15 cellular contexts compared by ENCODE assay signal in the genomic region with DNA sequence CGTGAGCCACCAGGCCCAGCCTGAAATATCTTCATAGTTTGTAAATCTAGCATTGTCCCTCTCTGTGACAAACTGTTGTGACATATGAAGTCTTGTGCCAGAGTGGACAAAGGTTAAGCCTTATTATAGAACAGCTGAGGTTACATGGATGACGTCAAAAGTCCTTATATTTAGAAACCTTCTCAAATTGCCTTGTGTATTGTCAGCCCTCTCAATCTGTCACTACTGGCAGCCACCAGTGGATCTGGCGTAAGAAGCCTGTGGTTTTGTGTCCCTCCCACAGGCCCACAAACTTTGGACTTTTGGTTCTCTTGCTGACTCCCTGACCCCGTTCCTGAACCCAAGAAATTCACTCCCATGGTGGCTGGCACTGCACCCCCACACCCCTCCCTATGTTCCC.
DNase-seq lines count a peak whose midpoint lies in the region; ATAC-seq and TF ChIP-seq lines count a peak whose summit lies in the region.
"Had no signal": no experiment of that assay in that cellular context is flagged by ENCODE, and none has a peak within 500 bp of the region (broad histone marks: within the 10 kb centered on the region; RNA-seq: fewer than 3 reads in every experiment).

No MANE protein-coding gene starts in this region.

- peaks cover 35% of the 10 kb centered on the region for H3K27me3 Mint-ChIP-seq in stimulated activated naive CD8-positive, alpha-beta T cell treated with anti-CD3 and anti-CD28 coated beads, Interleukin-15, amount 100 ng/mL, for 72 hours

- no peaks in the 10 kb centered on the region for H3K4me1 ChIP-seq in aorta (ENCODE audit: control insufficient read depth in 1 of 2, insufficient read depth in 2 of 2, low read length in 2 of 2)

- no peak overlapping the region for H3K4me3 Mint-ChIP-seq in stimulated activated naive CD8-positive, alpha-beta T cell treated with anti-CD3 and anti-CD28 coated beads, Interleukin-15, amount 100 ng/mL, for 72 hours
- H3K4me3 Mint-ChIP-seq: activated naive CD4-positive, alpha-beta T cell treated with anti-CD3 and anti-CD28 coated beads for 36 hours had no signal

- H3K36me3 ChIP-seq in aorta (ENCODE audit: control insufficient read depth in 1 of 2, insufficient read depth in 2 of 2, low read length in 1 of 2) = no peaks in the 10 kb centered on the region

- DNase-seq in Right ventricle myocardium inferior (ENCODE audit: missing footprints) (no peak), cardiac septum (ENCODE audit: low spot score) (no peak), cardiac fibroblast (ENCODE audit: low read depth in 2 of 2) (peak; percentile 45 to 52), left kidney (ENCODE audit: low read depth, low spot score) (peak; percentile 13), aorta (no peak), SW 1271 (lab: John Stamatoyannopoulos, UW) (no peak)
- no peak for DNase-seq in stimulated activated naive CD8-positive, alpha-beta T cell treated with anti-CD3 and anti-CD28 coated beads, Interleukin-15, amount 100 ng/mL, for 72 hours
- DNase-seq in activated CD4-positive, alpha-beta T cell treated with anti-CD3 and anti-CD28 coated beads for 4 hours = no peak
- DNase-seq: activated naive CD4-positive, alpha-beta T cell treated with anti-CD3 and anti-CD28 coated beads for 36 hours; COR-L47; hypothalamus; NCI-H146; NCI-H526 treated with DMSO at 0.1 percent for 48 hours; stimulated activated CD4-positive, alpha-beta T cell treated with anti-CD3 and anti-CD28 coated beads, Interleukin-2, amount 100 ng/mL, for 24 hours had no signal

- H3K27me3 ChIP-seq in aorta (ENCODE audit: control insufficient read depth in 1 of 2, insufficient read depth in 2 of 2, low read length in 1 of 2) = no peaks in the 10 kb centered on the region

- H3K27ac ChIP-seq in aorta (ENCODE audit: low read depth in 1 of 2, low read length in 2 of 2) = no peak overlapping the region

- TF ChIP-seq CTCF in cardiac fibroblast (IDR thresholded peaks at IDR 0.05; ENCODE audit: low read depth, low read length) = no peak

- peak; percentile 85 for ATAC-seq in Right ventricle myocardium inferior
- ATAC-seq in aorta (ENCODE audit: low FRiP score) = peak; percentile 33
- no peak for ATAC-seq in stimulated activated naive CD8-positive, alpha-beta T cell treated with anti-CD3 and anti-CD28 coated beads, Interleukin-15, amount 100 ng/mL, for 72 hours
- ATAC-seq: SK-N-SH treated with all-trans-retinoic acid at 6 μM for 48 hours had no signal

- no peaks in the 10 kb centered on the region for H3K9me3 ChIP-seq in aorta (ENCODE audit: control insufficient read depth, low read length)

- 72% methylated on average over 4 of the region's 4 CpGs for WGBS in aorta, 2 donors

- H3K4me3 ChIP-seq in cardiac fibroblast (replicated peaks in 1 of 2; ENCODE audit: low read depth in 2 of 2, low read length in 2 of 2) (no peak overlapping the region), aorta (ENCODE audit: low read length in 2 of 2) (no peak overlapping the region)

- no peak overlapping the region for H3K27ac Mint-ChIP-seq in stimulated activated naive CD8-positive, alpha-beta T cell treated with anti-CD3 and anti-CD28 coated beads, Interleukin-15, amount 100 ng/mL, for 72 hours
- H3K27ac Mint-ChIP-seq: activated naive CD4-positive, alpha-beta T cell treated with anti-CD3 and anti-CD28 coated beads for 36 hours had no signal

- H3K4me1 Mint-ChIP-seq in stimulated activated naive CD8-positive, alpha-beta T cell treated with anti-CD3 and anti-CD28 coated beads, Interleukin-15, amount 100 ng/mL, for 72 hours = peaks cover 14% of the 10 kb centered on the region

- H3K9me3 Mint-ChIP-seq in stimulated activated naive CD8-positive, alpha-beta T cell treated with anti-CD3 and anti-CD28 coated beads, Interleukin-15, amount 100 ng/mL, for 72 hours = no peaks in the 10 kb centered on the region
- H3K9me3 Mint-ChIP-seq: activated naive CD4-positive, alpha-beta T cell treated with anti-CD3 and anti-CD28 coated beads for 36 hours had no signal

- intact Hi-C loops in Right ventricle myocardium inferior (cut with DNase I) (loop anchor here (2.0 to 5.0 kb wide), 3 partner anchors 59 to 211 kb away; no protein-coding TSS in a partner anchor), cardiac septum (cut with DNase I) (loop anchor here (2.0 to 5.0 kb wide), 6 partner anchors 41 to 211 kb away; partner anchors contain the start of gene FEM1C), aorta (cut with DNase I) (loop anchor here in 1 of 2 donors (10.0 kb wide), 1 partner anchor 199 kb away; no protein-coding TSS in a partner anchor)

Comparison
In these comparisons a context has a peak if more than half of its experiments do, and no peak if none do; other contexts are left out.
1. DNase-seq: peak in cardiac fibroblast (2 of 2) and left kidney (single experiment); none in Right ventricle myocardium inferior (single experiment), cardiac septum (single experiment), aorta (0 of 2), stimulated activated naive CD8-positive, alpha-beta T cell treated with anti-CD3 and anti-CD28 coated beads, Interleukin-15, amount 100 ng/mL, for 72 hours (0 of 2), activated CD4-positive, alpha-beta T cell treated with anti-CD3 and anti-CD28 coated beads for 4 hours (0 of 2) and SW 1271 (0 of 2).